In the genomic region with DNA sequence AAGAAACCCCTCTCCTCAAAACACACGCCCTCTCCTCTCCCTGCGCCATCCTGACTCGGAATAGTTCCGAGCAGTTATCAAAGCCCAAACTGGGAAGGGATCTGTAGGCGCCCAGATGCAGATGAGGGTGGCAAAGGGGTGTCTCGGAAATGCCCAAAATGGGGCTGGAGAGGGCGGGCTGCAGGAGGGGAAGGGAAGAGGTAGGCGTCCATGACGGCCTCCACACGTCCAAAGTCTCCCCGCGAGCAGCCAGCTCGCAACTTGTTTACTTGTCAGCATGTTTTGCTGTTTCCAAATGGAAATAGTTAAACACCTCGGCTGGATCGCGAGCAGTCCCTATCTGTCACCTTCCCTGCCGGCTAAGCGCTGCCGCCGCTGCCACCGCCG, we compare ENCODE assay signal across 10 cellular contexts.
DNase-seq lines count a peak whose midpoint lies in the region; ATAC-seq lines count a peak whose summit lies in the region.
"Had no signal": no experiment of that assay in that cellular context is flagged by ENCODE, and none has a peak within 500 bp of the region (broad histone marks: within the 10 kb centered on the region; RNA-seq: fewer than 3 reads in every experiment).

No MANE protein-coding gene starts in this region.

- no peak overlapping the region for H3K27ac Mint-ChIP-seq in T-helper 2 cell treated with Interferon-gamma antibody and Interleukin-4, amounts not matched to agents 5 μg/mL and 100 μg/mL, for 36 hours
- H3K27ac Mint-ChIP-seq in activated naive CD8-positive, alpha-beta T cell, result no peak overlapping the region
- no peak overlapping the region for H3K27ac Mint-ChIP-seq in stimulated activated naive CD8-positive, alpha-beta T cell treated with anti-CD3 and anti-CD28 coated beads, Interleukin-15, Interleukin-2, amounts not matched to agents 100 ng/mL and 50 ng/mL, for 24 hours

- peak overlapping the region; percentile 57 for H3K4me3 Mint-ChIP-seq in T-helper 2 cell treated with Interferon-gamma antibody and Interleukin-4, amounts not matched to agents 5 μg/mL and 100 μg/mL, for 36 hours
- peak overlapping the region; percentile 71 for H3K4me3 Mint-ChIP-seq in activated naive CD8-positive, alpha-beta T cell
- H3K4me3 Mint-ChIP-seq in stimulated activated naive CD8-positive, alpha-beta T cell treated with anti-CD3 and anti-CD28 coated beads, Interleukin-15, Interleukin-2, amounts not matched to agents 100 ng/mL and 50 ng/mL, for 24 hours, result peak overlapping the region; percentile 30

- peaks cover 65% of the 10 kb centered on the region for H3K27me3 Mint-ChIP-seq in T-helper 2 cell treated with Interferon-gamma antibody and Interleukin-4, amounts not matched to agents 5 μg/mL and 100 μg/mL, for 36 hours (ENCODE audit: low read depth)
- H3K27me3 Mint-ChIP-seq in activated naive CD8-positive, alpha-beta T cell, result peaks cover 30% of the 10 kb centered on the region
- H3K27me3 Mint-ChIP-seq in stimulated activated naive CD8-positive, alpha-beta T cell treated with anti-CD3 and anti-CD28 coated beads, Interleukin-15, Interleukin-2, amounts not matched to agents 100 ng/mL and 50 ng/mL, for 24 hours, result peaks cover 58% of the 10 kb centered on the region

- H3K4me1 Mint-ChIP-seq in T-helper 2 cell treated with Interferon-gamma antibody and Interleukin-4, amounts not matched to agents 5 μg/mL and 100 μg/mL, for 36 hours (ENCODE audit: low read depth), result peaks cover 11% of the 10 kb centered on the region
- peaks cover 17% of the 10 kb centered on the region for H3K4me1 Mint-ChIP-seq in activated naive CD8-positive, alpha-beta T cell (ENCODE audit: low read depth)
- peaks cover 29% of the 10 kb centered on the region for H3K4me1 Mint-ChIP-seq in stimulated activated naive CD8-positive, alpha-beta T cell treated with anti-CD3 and anti-CD28 coated beads, Interleukin-15, Interleukin-2, amounts not matched to agents 100 ng/mL and 50 ng/mL, for 24 hours (ENCODE audit: low read depth)

- no peaks in the 10 kb centered on the region for H3K9me3 Mint-ChIP-seq in T-helper 2 cell treated with Interferon-gamma antibody and Interleukin-4, amounts not matched to agents 5 μg/mL and 100 μg/mL, for 36 hours
- no peaks in the 10 kb centered on the region for H3K9me3 Mint-ChIP-seq in activated naive CD8-positive, alpha-beta T cell (ENCODE audit: low read depth)
- no peaks in the 10 kb centered on the region for H3K9me3 Mint-ChIP-seq in stimulated activated naive CD8-positive, alpha-beta T cell treated with anti-CD3 and anti-CD28 coated beads, Interleukin-15, Interleukin-2, amounts not matched to agents 100 ng/mL and 50 ng/mL, for 24 hours

- H3K4me3 ChIP-seq in iPS-18c (ENCODE audit: insufficient read depth, low read depth, low read length), result peak overlapping the region; percentile 64

- H3K36me3 Mint-ChIP-seq in T-helper 2 cell treated with Interferon-gamma antibody and Interleukin-4, amounts not matched to agents 5 μg/mL and 100 μg/mL, for 36 hours (ENCODE audit: low read depth), result no peaks in the 10 kb centered on the region
- H3K36me3 Mint-ChIP-seq in activated naive CD8-positive, alpha-beta T cell, result no peaks in the 10 kb centered on the region
- H3K36me3 Mint-ChIP-seq in stimulated activated naive CD8-positive, alpha-beta T cell treated with anti-CD3 and anti-CD28 coated beads, Interleukin-15, Interleukin-2, amounts not matched to agents 100 ng/mL and 50 ng/mL, for 24 hours (ENCODE audit: low read depth), result no peaks in the 10 kb centered on the region

- no peaks in the 10 kb centered on the region for H3K9me3 ChIP-seq in iPS-18c (ENCODE audit: control insufficient read depth, insufficient read depth, low read length)
- H3K9me3 ChIP-seq: Peyer's patch had no signal

- no peak for DNase-seq in T-helper 2 cell treated with Interferon-gamma antibody and Interleukin-4, amounts not matched to agents 5 μg/mL and 100 μg/mL, for 36 hours (ENCODE audit: low spot score)
- DNase-seq in T-helper 2 cell (no peak), NCI-H748 treated with DMSO at 0.1 percent for 48 hours (lab: John Stamatoyannopoulos, UW) (no peak), kidney glomerular epithelial cell (lab: John Stamatoyannopoulos, UW) (no peak)
- DNase-seq: NCI-H187 treated with DMSO at 0.1 percent for 48 hours, Peyer's patch had no signal

- ATAC-seq in HG03520 (IDR thresholded peaks at IDR 0.05; ENCODE audit: unreplicated experiment), result no peak
